Comparison of ENCODE assay signal across 12 cellular contexts in genomic region chr17:36485027-36485426, GRCh38. TPM values are rescaled to one million over a fixed set of nuclear protein-coding genes. Genes with fewer than 3 reads are reported as not detected.
A peak's percentile ranks its signal among the peaks of the same experiment; 100 is the strongest.
DNase-seq lines count a peak whose midpoint lies in the region; ATAC-seq and TF ChIP-seq lines count a peak whose summit lies in the region.
"Had no signal": no experiment of that assay in that cellular context is flagged by ENCODE, and none has a peak within 500 bp of the region (broad histone marks: within the 10 kb centered on the region; RNA-seq: fewer than 3 reads in every experiment).

No MANE protein-coding gene starts in this region.

- 95% methylated on average over 8 of the region's 8 CpGs for WGBS in esophagus muscularis mucosa

- H4K20me1 ChIP-seq in GM23338 (replicated peaks; ENCODE audit: insufficient read depth) = peaks cover 25% of the 10 kb centered on the region; the same call in 1 of the 2 replicates

- no peak overlapping the region for H3K4me2 ChIP-seq in GM23338

- H3K4me1 Mint-ChIP-seq in CD4-positive, alpha-beta T cell (ENCODE audit: low read depth) = peaks cover 33% of the 10 kb centered on the region
- H3K4me1 Mint-ChIP-seq in GM23338 = peaks cover 19% of the 10 kb centered on the region
- H3K4me1 Mint-ChIP-seq in activated T-helper 2 cell treated with anti-CD3 and anti-CD28 coated beads, Interferon-gamma antibody, Interleukin-2, Interleukin-4, amounts not matched to agents 10 μg/mL and 5 μg/mL and 100 μg/mL, durations not matched to agents 14 hours and 24 hours and 36 hours (ENCODE audit: low read depth) = peaks cover 29% of the 10 kb centered on the region
- peaks cover 29 to 58% (median 39%) of the 10 kb centered on the region in 7 donors for H3K4me1 Mint-ChIP-seq in naive thymus-derived CD4-positive, alpha-beta T cell

- peaks cover 32% of the 10 kb centered on the region for H3K79me2 ChIP-seq in GM23338 (replicated peaks; ENCODE audit: insufficient read depth)

- H3K27ac Mint-ChIP-seq in CD4-positive, alpha-beta T cell = peak overlapping the region; percentile 88
- H3K27ac Mint-ChIP-seq in GM23338 = no peak overlapping the region
- H3K27ac Mint-ChIP-seq in activated T-helper 2 cell treated with anti-CD3 and anti-CD28 coated beads, Interferon-gamma antibody, Interleukin-2, Interleukin-4, amounts not matched to agents 10 μg/mL and 5 μg/mL and 100 μg/mL, durations not matched to agents 14 hours and 24 hours and 36 hours = no peak overlapping the region
- H3K27ac Mint-ChIP-seq in naive thymus-derived CD4-positive, alpha-beta T cell = peak overlapping the region in 3 of 9 donors; percentile 14 to 100 (median 99)

- no peak overlapping the region for H2AFZ ChIP-seq in GM23338

- intact Hi-C loops in CD4-positive, alpha-beta T cell (cut with DNase I, micrococcal nuclease) = loop anchor here (5.0 to 10.0 kb wide), 7 partner anchors 47 to 1000 kb away; partner anchors contain the start of genes DHRS11 (in 1 of the 2), DUSP14 (in 1 of the 2), LYZL6 (in 1 of the 2) and MYO19 (in 1 of the 2)
- intact Hi-C loops in activated T-helper 2 cell treated with anti-CD3 and anti-CD28 coated beads, Interferon-gamma antibody, Interleukin-2, Interleukin-4, amounts not matched to agents 10 μg/mL and 5 μg/mL and 100 μg/mL, durations not matched to agents 14 hours and 24 hours and 36 hours (cut with micrococcal nuclease) = no loop called here
- intact Hi-C loops in naive thymus-derived CD4-positive, alpha-beta T cell (cut with micrococcal nuclease) = loop anchor here in 1 of 2 donors (5.0 kb wide), 2 partner anchors 462 to 1122 kb away; partner anchors contain the start of genes AATF and SYNRG
- intact Hi-C loops in esophagus muscularis mucosa (cut with DNase I) = loop anchor here (10.0 kb wide), 1 partner anchor 300 kb away; no protein-coding TSS in a partner anchor

- POLR2A ChIA-PET in CD4-positive, alpha-beta T cell (lab: Charles Lee) = interaction anchor here (1.3 to 4.6 kb wide), 3 partner anchors 50 to 61 kb away, joined by 4 to 31 read pairs (median 23); partner anchors contain the start of genes GGNBP2, MYO19 and PIGW
- POLR2A ChIA-PET in naive thymus-derived CD4-positive, alpha-beta T cell (lab: Charles Lee) = interaction anchor here (0.7 to 2.5 kb wide), 5 partner anchors 39 to 116 kb away, joined by 3 to 12 read pairs (median 5); partner anchors contain the start of genes MRM1 and PIGW

- no peaks in the 10 kb centered on the region for H3K9me2 ChIP-seq in GM23338 (ENCODE audit: insufficient read depth)

- H3K9me3 Mint-ChIP-seq in CD4-positive, alpha-beta T cell = no peaks in the 10 kb centered on the region
- H3K9me3 Mint-ChIP-seq in GM23338 = peaks cover 15% of the 10 kb centered on the region
- no peaks in the 10 kb centered on the region for H3K9me3 Mint-ChIP-seq in activated T-helper 2 cell treated with anti-CD3 and anti-CD28 coated beads, Interferon-gamma antibody, Interleukin-2, Interleukin-4, amounts not matched to agents 10 μg/mL and 5 μg/mL and 100 μg/mL, durations not matched to agents 14 hours and 24 hours and 36 hours
- peaks cover 0 to 1% (median 0%) of the 10 kb centered on the region in 11 donors for H3K9me3 Mint-ChIP-seq in naive thymus-derived CD4-positive, alpha-beta T cell

- H3K27me3 ChIP-seq in CD4-positive, alpha-beta T cell (ENCODE audit: control insufficient read depth, insufficient read depth, low read length) = peaks cover 11% of the 10 kb centered on the region
- peaks cover 41% of the 10 kb centered on the region for H3K27me3 ChIP-seq in GM23338 (ENCODE audit: insufficient read depth)
- no peaks in the 10 kb centered on the region for H3K27me3 ChIP-seq in naive thymus-derived CD4-positive, alpha-beta T cell (ENCODE audit: control insufficient read depth in 2 of 2, insufficient read depth in 2 of 2, low read length in 2 of 2)
- H3K27me3 ChIP-seq in esophagus muscularis mucosa = peaks cover 0 to 7% (median 0%) of the 10 kb centered on the region in 4 donors

- H3F3A ChIP-seq in GM23338 (replicated peaks; ENCODE audit: low read depth) = 0 out of 2 replicates have a peak, but pooled peaks cover 3% of the 10 kb centered on the region

- H3K4me3 ChIP-seq in GM23338 = no peak overlapping the region; the same call in 1 of the 2 replicates
- H3K4me3 ChIP-seq in naive thymus-derived CD4-positive, alpha-beta T cell (ENCODE audit: low read length) = no peak overlapping the region
- no peak overlapping the region for H3K4me3 ChIP-seq in esophagus muscularis mucosa
- H3K4me3 ChIP-seq: SJSA1 had no signal

- TF ChIP-seq POLR2A in esophagus muscularis mucosa (IDR thresholded peaks at IDR 0.05; ENCODE audit: low read depth) = no peak

- H3K36me3 Mint-ChIP-seq in CD4-positive, alpha-beta T cell (ENCODE audit: low read depth) = peaks cover 23% of the 10 kb centered on the region
- peaks cover 15% of the 10 kb centered on the region for H3K36me3 Mint-ChIP-seq in GM23338 (ENCODE audit: low read depth)
- peaks cover 19% of the 10 kb centered on the region for H3K36me3 Mint-ChIP-seq in activated T-helper 2 cell treated with anti-CD3 and anti-CD28 coated beads, Interferon-gamma antibody, Interleukin-2, Interleukin-4, amounts not matched to agents 10 μg/mL and 5 μg/mL and 100 μg/mL, durations not matched to agents 14 hours and 24 hours and 36 hours (ENCODE audit: low read depth)
- peaks cover 0 to 13% (median 11%) of the 10 kb centered on the region in 5 donors for H3K36me3 Mint-ChIP-seq in naive thymus-derived CD4-positive, alpha-beta T cell

- H3K27ac ChIP-seq in CD4-positive, alpha-beta T cell (ENCODE audit: low read depth, low read length) = no peak overlapping the region
- H3K27ac ChIP-seq in GM23338 (ENCODE audit: low read depth) = no peak overlapping the region
- H3K27ac ChIP-seq in naive thymus-derived CD4-positive, alpha-beta T cell (ENCODE audit: low read depth, low read length) = no peak overlapping the region
- no peak overlapping the region for H3K27ac ChIP-seq in esophagus muscularis mucosa (replicated peaks in 1 of 4)
- H3K27ac ChIP-seq: SJSA1 had no signal

- no peak for ATAC-seq in CD4-positive, alpha-beta T cell (ENCODE audit: poor library complexity)
- ATAC-seq in GM23338 = no peak
- no peak for ATAC-seq in naive thymus-derived CD4-positive, alpha-beta T cell
- ATAC-seq: HepG2 had no signal

- no peak for TF ChIP-seq CTCF in CD4-positive, alpha-beta T cell (IDR thresholded peaks at IDR 0.05)
- TF ChIP-seq CTCF in GM23338 (conservative IDR thresholded peaks at IDR 0.05; ENCODE audit: low read depth in 2 of 2) (no peak), esophagus muscularis mucosa (IDR thresholded peaks at IDR 0.05) (no peak)

- no peaks in the 10 kb centered on the region for H3K9me3 ChIP-seq in CD4-positive, alpha-beta T cell (ENCODE audit: control insufficient read depth, low read length)
- H3K9me3 ChIP-seq in naive thymus-derived CD4-positive, alpha-beta T cell (ENCODE audit: control insufficient read depth in 2 of 3, low read length in 3 of 3) = no peaks in the 10 kb centered on the region
- no peaks in the 10 kb centered on the region for H3K9me3 ChIP-seq in esophagus muscularis mucosa
- H3K9me3 ChIP-seq: SJSA1 had no signal

- H3K27me3 Mint-ChIP-seq in CD4-positive, alpha-beta T cell = peaks cover 14% of the 10 kb centered on the region
- peaks cover 38% of the 10 kb centered on the region for H3K27me3 Mint-ChIP-seq in GM23338 (ENCODE audit: insufficient read depth, low read depth, poor library complexity)
- H3K27me3 Mint-ChIP-seq in activated T-helper 2 cell treated with anti-CD3 and anti-CD28 coated beads, Interferon-gamma antibody, Interleukin-2, Interleukin-4, amounts not matched to agents 10 μg/mL and 5 μg/mL and 100 μg/mL, durations not matched to agents 14 hours and 24 hours and 36 hours (ENCODE audit: low read depth) = peaks cover 16% of the 10 kb centered on the region
- H3K27me3 Mint-ChIP-seq in naive thymus-derived CD4-positive, alpha-beta T cell = peaks cover 12 to 19% (median 15%) of the 10 kb centered on the region in 5 donors

- H3K4me1 ChIP-seq in GM23338 (ENCODE audit: insufficient read depth) (peaks cover 5% of the 10 kb centered on the region), esophagus muscularis mucosa (peaks cover 22 to 44% (median 40%) of the 10 kb centered on the region in 4 donors)
- peaks cover 29 to 39% of the 10 kb centered on the region in 2 donors for H3K4me1 ChIP-seq in naive thymus-derived CD4-positive, alpha-beta T cell (ENCODE audit: control insufficient read depth in 2 of 2, insufficient read depth in 2 of 2, low read length in 2 of 2)

- TF ChIP-seq EP300 in esophagus muscularis mucosa (IDR thresholded peaks at IDR 0.05) = no peak

- H3K36me3 ChIP-seq in GM23338 (ENCODE audit: insufficient read depth) = no peaks in the 10 kb centered on the region
- H3K36me3 ChIP-seq in naive thymus-derived CD4-positive, alpha-beta T cell (ENCODE audit: control insufficient read depth in 2 of 3, insufficient read depth in 3 of 3, low read length in 3 of 3) = no peaks in the 10 kb centered on the region
- no peaks in the 10 kb centered on the region for H3K36me3 ChIP-seq in esophagus muscularis mucosa

- DNase-seq in CD4-positive, alpha-beta T cell = no peak
- DNase-seq in GM23338 (ENCODE audit: low spot score) (no peak), NCI-H2227 (lab: John Stamatoyannopoulos, UW; ENCODE audit: unreplicated experiment) (no peak), esophagus muscularis mucosa (ENCODE audit: extremely low spot score) (no peak), DMS79 (lab: John Stamatoyannopoulos, UW) (no peak)
- DNase-seq in activated T-helper 2 cell treated with anti-CD3 and anti-CD28 coated beads, Interferon-gamma antibody, Interleukin-2, Interleukin-4, amounts not matched to agents 10 μg/mL and 5 μg/mL and 100 μg/mL, durations not matched to agents 14 hours and 24 hours and 36 hours (ENCODE audit: low spot score) = no peak
- no peak for DNase-seq in naive thymus-derived CD4-positive, alpha-beta T cell
- DNase-seq: GF-D8, NCI-H1092 treated with DMSO at 0.1 percent for 48 hours, retina had no signal

- H3K4me3 Mint-ChIP-seq in CD4-positive, alpha-beta T cell = peak overlapping the region; percentile 99
- H3K4me3 Mint-ChIP-seq in GM23338 = peak overlapping the region; percentile 100
- peak overlapping the region; percentile 58 for H3K4me3 Mint-ChIP-seq in activated T-helper 2 cell treated with anti-CD3 and anti-CD28 coated beads, Interferon-gamma antibody, Interleukin-2, Interleukin-4, amounts not matched to agents 10 μg/mL and 5 μg/mL and 100 μg/mL, durations not matched to agents 14 hours and 24 hours and 36 hours (ENCODE audit: low read depth)
- peak overlapping the region in 9 of 10 donors; percentile 39 to 100 (median 99) for H3K4me3 Mint-ChIP-seq in naive thymus-derived CD4-positive, alpha-beta T cell

- CTCF ChIA-PET in CD4-positive, alpha-beta T cell (lab: Charles Lee) = no interaction called here
- CTCF ChIA-PET in naive thymus-derived CD4-positive, alpha-beta T cell (lab: Charles Lee) = interaction anchor here (0.7 kb wide), 1 partner anchor 10 kb away, joined by 3 read pairs; no protein-coding TSS in a partner anchor

RNA-seq across cellular contexts. Expression of gene ZNHIT3, which starts 1.5 kb away (rescaled TPM):
- total RNA-seq in CD4-positive, alpha-beta T cell = 10 to 100 TPM; 70.2 to 73.9 TPM
- total RNA-seq in GM23338 (2014; rRNA removed; shearing (Covaris generic)) = 50.5 and 81.9 TPM in 2 replicates
- polyA plus RNA-seq in GM23338 (2016; fragmentation: Nextera tagmentation; extraction: Ambion mirVana) = 128 and 137 TPM in 2 replicates
- total RNA-seq in activated T-helper 2 cell treated with anti-CD3 and anti-CD28 coated beads, Interferon-gamma antibody, Interleukin-2, Interleukin-4, amounts not matched to agents 10 μg/mL and 5 μg/mL and 100 μg/mL, durations not matched to agents 14 hours and 24 hours and 36 hours = 46.8 and 48.2 TPM in 2 replicates
- total RNA-seq in naive thymus-derived CD4-positive, alpha-beta T cell = 10 to 100 TPM; 38.4 to 59.9 (median 57.4) TPM
- 100 to 1,000 TPM in 1 of 2 donors, 10 to 100 TPM in 1; 99.1 to 118 TPM for polyA plus RNA-seq in naive thymus-derived CD4-positive, alpha-beta T cell
- 10 to 100 TPM; 18.4 to 35.1 (median 25.8) TPM for total RNA-seq in esophagus muscularis mucosa

RNA-seq across cellular contexts. Expression of gene MYO19, which starts 49.6 kb away (rescaled TPM):
- total RNA-seq in CD4-positive, alpha-beta T cell = 10 to 100 TPM; 64.4 to 70.5 TPM
- 129 and 150 TPM in 2 replicates for total RNA-seq in GM23338 (2014; rRNA removed; shearing (Covaris generic))
- polyA plus RNA-seq in GM23338 (2016; fragmentation: Nextera tagmentation; extraction: Ambion mirVana) = 34.9 and 37.9 TPM in 2 replicates
- total RNA-seq in activated T-helper 2 cell treated with anti-CD3 and anti-CD28 coated beads, Interferon-gamma antibody, Interleukin-2, Interleukin-4, amounts not matched to agents 10 μg/mL and 5 μg/mL and 100 μg/mL, durations not matched to agents 14 hours and 24 hours and 36 hours = 150 and 155 TPM in 2 replicates
- total RNA-seq in naive thymus-derived CD4-positive, alpha-beta T cell = 100 to 1,000 TPM in 1 of 5 experiments, 10 to 100 TPM in 4; 65.2 to 114 (median 76.9) TPM
- 1 to 10 TPM; 4.9 to 5.7 TPM for polyA plus RNA-seq in naive thymus-derived CD4-positive, alpha-beta T cell
- 10 to 100 TPM; 29.5 to 68.1 (median 44.3) TPM for total RNA-seq in esophagus muscularis mucosa

RNA-seq across cellular contexts. Expression of gene PIGW, which starts 49.8 kb away (rescaled TPM):
- total RNA-seq in CD4-positive, alpha-beta T cell = 1 to 10 TPM; 3.3 to 3.4 TPM
- total RNA-seq in GM23338 (2014; rRNA removed; shearing (Covaris generic)) = 15.8 and 17.2 TPM in 2 replicates
- 5.5 and 8.0 TPM in 2 replicates for polyA plus RNA-seq in GM23338 (2016; fragmentation: Nextera tagmentation; extraction: Ambion mirVana)
- total RNA-seq in activated T-helper 2 cell treated with anti-CD3 and anti-CD28 coated beads, Interferon-gamma antibody, Interleukin-2, Interleukin-4, amounts not matched to agents 10 μg/mL and 5 μg/mL and 100 μg/mL, durations not matched to agents 14 hours and 24 hours and 36 hours = 22.6 and 23.6 TPM in 2 replicates
- total RNA-seq in naive thymus-derived CD4-positive, alpha-beta T cell = 10 to 100 TPM in 1 of 5 experiments, 1 to 10 TPM in 4; 4.2 to 15.6 (median 5.4) TPM
- 10 to 100 TPM; 10.9 TPM for polyA plus RNA-seq in naive thymus-derived CD4-positive, alpha-beta T cell
- 1 to 10 TPM; 2.5 to 6.5 (median 4.4) TPM for total RNA-seq in esophagus muscularis mucosa

RNA-seq across cellular contexts. Expression of gene GGNBP2, which starts 59.7 kb away (rescaled TPM):
- total RNA-seq in CD4-positive, alpha-beta T cell = 100 to 1,000 TPM; 216 to 228 TPM
- total RNA-seq in GM23338 (2014; rRNA removed; shearing (Covaris generic)) = 37.9 and 41.2 TPM in 2 replicates
- 32.0 and 40.7 TPM in 2 replicates for polyA plus RNA-seq in GM23338 (2016; fragmentation: Nextera tagmentation; extraction: Ambion mirVana)
- 82.7 and 92.5 TPM in 2 replicates for total RNA-seq in activated T-helper 2 cell treated with anti-CD3 and anti-CD28 coated beads, Interferon-gamma antibody, Interleukin-2, Interleukin-4, amounts not matched to agents 10 μg/mL and 5 μg/mL and 100 μg/mL, durations not matched to agents 14 hours and 24 hours and 36 hours
- 100 to 1,000 TPM in 4 of 5 experiments, 10 to 100 TPM in 1; 99.7 to 173 (median 145) TPM for total RNA-seq in naive thymus-derived CD4-positive, alpha-beta T cell
- polyA plus RNA-seq in naive thymus-derived CD4-positive, alpha-beta T cell = 10 to 100 TPM; 60.4 to 65.1 TPM
- 10 to 100 TPM; 41.6 to 55.8 (median 54.2) TPM for total RNA-seq in esophagus muscularis mucosa
